Comparison of ENCODE assay signal across 9 cellular contexts in genomic region chr20:53580376-53581111, GRCh38. TPM values are rescaled to one million over a fixed set of nuclear protein-coding genes. Genes with fewer than 3 reads are reported as not detected.
A peak's percentile ranks its signal among the peaks of the same experiment; 100 is the strongest.
DNase-seq lines count a peak whose midpoint lies in the region; ATAC-seq and TF ChIP-seq lines count a peak whose summit lies in the region.
"Had no signal": no experiment of that assay in that cellular context is flagged by ENCODE, and none has a peak within 500 bp of the region (broad histone marks: within the 10 kb centered on the region; RNA-seq: fewer than 3 reads in every experiment).

No MANE protein-coding gene starts in this region.

- TF ChIP-seq CTCF in NB4 (IDR thresholded peaks at IDR 0.05; ENCODE audit: low read depth, low read length) (no peak), ovary (IDR thresholded peaks at IDR 0.05) (peak; percentile 9 to 30 (median 10))

- CTCF ChIA-PET in CD8-positive, alpha-beta memory T cell (lab: Charles Lee) = interaction anchor here (1.0 to 8.9 kb wide), 15 partner anchors 10 to 359 kb away, joined by 3 to 83 read pairs (median 5); no protein-coding TSS in a partner anchor

- peak overlapping the region; percentile 88 to 98 (median 92) for H3K27ac Mint-ChIP-seq in CD8-positive, alpha-beta memory T cell

- H3K4me3 Mint-ChIP-seq in CD8-positive, alpha-beta memory T cell = peak overlapping the region; percentile 84 to 98 (median 89)

- no peak for TF ChIP-seq EP300 in ovary (IDR thresholded peaks at IDR 0.05)

- H3K4me3 ChIP-seq in CD8-positive, alpha-beta memory T cell (ENCODE audit: low read length) = peak overlapping the region; percentile 61
- peak overlapping the region; percentile 45 for H3K4me3 ChIP-seq in NB4 (ENCODE audit: low read depth, low read length)
- peak overlapping the region; percentile 52 for H3K4me3 ChIP-seq in effector memory CD4-positive, alpha-beta T cell (ENCODE audit: insufficient read depth, low read depth, low read length, poor library complexity, severe bottlenecking)
- H3K4me3 ChIP-seq in ovary = no peak overlapping the region

- no peaks in the 10 kb centered on the region for H3K9me3 ChIP-seq in CD8-positive, alpha-beta memory T cell (ENCODE audit: low read length)
- no peaks in the 10 kb centered on the region for H3K9me3 ChIP-seq in effector memory CD4-positive, alpha-beta T cell (ENCODE audit: control insufficient read depth, low read length)
- no peaks in the 10 kb centered on the region for H3K9me3 ChIP-seq in ovary

- 63 to 70% (median 70%) methylated on average over 7 of the region's 7 CpGs for WGBS in ovary, 3 donors

- H3K4me1 Mint-ChIP-seq in CD8-positive, alpha-beta memory T cell = peaks cover 83 to 94% (median 84%) of the 10 kb centered on the region in 3 donors

- no peaks in the 10 kb centered on the region for H3K27me3 Mint-ChIP-seq in CD8-positive, alpha-beta memory T cell

- no peak for DNase-seq in CD8-positive, alpha-beta memory T cell
- DNase-seq in NB4 (ENCODE audit: low read depth) (no peak), ovary (no peak), dedifferentiated amniotic fluid mesenchymal stem cell (ENCODE audit: extremely low spot score) (no peak), NCI-H2081 (lab: John Stamatoyannopoulos, UW) (no peak)
- no peak for DNase-seq in effector memory CD4-positive, alpha-beta T cell
- DNase-seq: NCI-H82 had no signal

- H3K36me3 Mint-ChIP-seq in CD8-positive, alpha-beta memory T cell = peaks cover 18 to 69% (median 31%) of the 10 kb centered on the region in 3 donors

- peak overlapping the region; percentile 68 for H3K27ac ChIP-seq in CD8-positive, alpha-beta memory T cell (ENCODE audit: low read depth, low read length)
- peak overlapping the region; percentile 75 for H3K27ac ChIP-seq in effector memory CD4-positive, alpha-beta T cell (ENCODE audit: insufficient read depth, low read length, poor library complexity, severe bottlenecking)
- H3K27ac ChIP-seq in ovary = peak overlapping the region in 1 of 2 donors; percentile 50

- H3K27me3 ChIP-seq in CD8-positive, alpha-beta memory T cell (ENCODE audit: insufficient read depth, low read length, poor library complexity, severe bottlenecking) = no peaks in the 10 kb centered on the region
- H3K27me3 ChIP-seq in effector memory CD4-positive, alpha-beta T cell (replicated peaks; ENCODE audit: control insufficient read depth, insufficient read depth, low read length, poor library complexity, severe bottlenecking) = no peaks in the 10 kb centered on the region
- H3K27me3 ChIP-seq in ovary = no peaks in the 10 kb centered on the region

- no peaks in the 10 kb centered on the region for H3K9me3 Mint-ChIP-seq in CD8-positive, alpha-beta memory T cell

- TF ChIP-seq POLR2A in NB4 (IDR thresholded peaks at IDR 0.05; ENCODE audit: extremely low read depth, insufficient read length) (no peak), ovary (IDR thresholded peaks at IDR 0.05) (no peak)

- POLR2A ChIA-PET in CD8-positive, alpha-beta memory T cell (lab: Charles Lee) = interaction anchor here (0.9 to 2.0 kb wide), 6 partner anchors 12 to 292 kb away, joined by 4 to 10 read pairs (median 6); partner anchors contain the start of gene ZNF217

- peaks cover 32% of the 10 kb centered on the region for H3K36me3 ChIP-seq in CD8-positive, alpha-beta memory T cell (ENCODE audit: insufficient read depth, low read length)
- H3K36me3 ChIP-seq in effector memory CD4-positive, alpha-beta T cell (ENCODE audit: control insufficient read depth, insufficient read depth, low read length) = peaks cover 15% of the 10 kb centered on the region
- no peaks in the 10 kb centered on the region for H3K36me3 ChIP-seq in ovary

- ATAC-seq in GM19351 (IDR thresholded peaks at IDR 0.05; ENCODE audit: unreplicated experiment) = no peak
- no peak for ATAC-seq in HG03139 (IDR thresholded peaks at IDR 0.05; ENCODE audit: unreplicated experiment)

- intact Hi-C loops in ovary (cut with DNase I) = loop anchor here in 3 of 4 donors (2.0 to 5.0 kb wide), 2 partner anchors 292 to 334 kb away; no protein-coding TSS in a partner anchor

- H3K4me1 ChIP-seq in CD8-positive, alpha-beta memory T cell (ENCODE audit: insufficient read depth, low read length) = peaks cover 84% of the 10 kb centered on the region
- H3K4me1 ChIP-seq in effector memory CD4-positive, alpha-beta T cell (ENCODE audit: control insufficient read depth, insufficient read depth, low read length, poor library complexity, severe bottlenecking) = peaks cover 35% of the 10 kb centered on the region
- peaks cover 7% of the 10 kb centered on the region for H3K4me1 ChIP-seq in ovary (ENCODE audit: insufficient read depth)

RNA-seq across cellular contexts. Expression of gene ZNF217, which starts 13.1 kb away (rescaled TPM):
- total RNA-seq in CD8-positive, alpha-beta memory T cell = 10 to 100 TPM; 52.5 to 54.3 TPM
- 24.0 TPM for polyA plus RNA-seq in CD8-positive, alpha-beta memory T cell
- total RNA-seq in ovary = 10 to 100 TPM; 13.5 to 69.7 (median 21.2) TPM
- 10 to 100 TPM; 13.1 to 20.8 TPM for polyA plus RNA-seq in ovary
